In the genomic region with DNA sequence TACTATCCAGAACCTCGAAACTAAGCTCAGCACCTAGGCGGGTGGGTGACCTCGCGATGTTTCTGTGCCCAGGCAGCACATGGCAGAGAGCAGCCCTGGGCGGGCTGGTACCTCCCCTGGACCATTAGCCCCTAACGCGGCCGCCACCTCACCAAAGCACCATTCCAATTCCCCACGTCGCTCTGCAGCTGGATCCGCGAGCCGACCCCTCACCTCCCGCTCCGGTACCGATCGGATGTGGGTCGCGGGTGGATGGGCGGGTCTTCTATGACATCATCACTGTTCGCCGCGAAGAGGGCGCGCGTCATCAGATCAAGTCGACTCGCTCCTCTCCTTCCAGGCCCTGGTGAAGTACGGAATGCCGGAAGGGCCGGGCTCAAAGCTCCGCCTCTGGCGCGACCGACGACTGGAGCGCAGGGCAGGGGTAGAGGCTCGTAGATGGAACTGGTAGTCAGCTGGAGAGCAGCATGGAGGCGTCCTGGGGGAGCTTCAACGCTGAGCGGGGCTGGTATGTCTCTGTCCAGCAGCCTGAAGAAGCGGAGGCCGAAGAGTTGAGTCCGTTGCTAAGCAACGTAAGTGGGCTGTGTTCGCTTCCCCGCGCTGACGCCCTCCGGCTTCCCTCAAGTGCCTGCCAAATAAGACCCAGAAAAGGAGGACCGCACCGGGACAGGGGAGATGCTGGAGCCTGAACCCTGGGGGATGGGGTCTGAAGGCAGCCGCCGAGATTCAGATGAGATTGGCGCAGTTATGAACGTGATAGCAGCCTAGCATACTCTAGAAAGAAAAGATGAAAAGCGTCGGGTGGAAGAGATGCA, we compare ENCODE assay signal across 1 cellular context.
A peak's percentile ranks its signal among the peaks of the same experiment; 100 is the strongest.
TF ChIP-seq lines count a peak whose summit lies in the region.

SLC38A6 (plus strand) TSS at position 435 of the 815 bp plus-strand sequence; CDS start at position 468, 33 bp downstream.
A gene with protein sequence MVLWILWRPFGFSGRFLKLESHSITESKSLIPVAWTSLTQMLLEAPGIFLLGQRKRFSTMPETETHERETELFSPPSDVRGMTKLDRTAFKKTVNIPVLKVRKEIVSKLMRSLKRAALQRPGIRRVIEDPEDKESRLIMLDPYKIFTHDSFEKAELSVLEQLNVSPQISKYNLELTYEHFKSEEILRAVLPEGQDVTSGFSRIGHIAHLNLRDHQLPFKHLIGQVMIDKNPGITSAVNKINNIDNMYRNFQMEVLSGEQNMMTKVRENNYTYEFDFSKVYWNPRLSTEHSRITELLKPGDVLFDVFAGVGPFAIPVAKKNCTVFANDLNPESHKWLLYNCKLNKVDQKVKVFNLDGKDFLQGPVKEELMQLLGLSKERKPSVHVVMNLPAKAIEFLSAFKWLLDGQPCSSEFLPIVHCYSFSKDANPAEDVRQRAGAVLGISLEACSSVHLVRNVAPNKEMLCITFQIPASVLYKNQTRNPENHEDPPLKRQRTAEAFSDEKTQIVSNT (minus strand): TSS at position 269 of the 815 bp plus-strand sequence. CDS start 106 bp downstream, at position 163.

TF ChIP-seq in GM12878, 131 proteins besides CTCF, POLR2A, EP300 and RAD21 (continued from another document):
- TF ChIP-seq IKZF1 (conservative IDR thresholded peaks at IDR 0.05) = peak; percentile 90; the same call in 1 of the 2 replicates
- no peak for TF ChIP-seq MYB (IDR thresholded peaks at IDR 0.05; ENCODE audit: borderline replicate concordance, low read depth, low read length)
- peak; percentile 83; the same call in 1 of the 2 replicates for TF ChIP-seq ATF3 (IDR thresholded peaks at IDR 0.05; ENCODE audit: borderline replicate concordance, extremely low read depth, low read depth, low read length)
- no peak for TF ChIP-seq ZNF622 (IDR thresholded peaks at IDR 0.05)
- TF ChIP-seq CREM (IDR thresholded peaks at IDR 0.05; ENCODE audit: low read depth) = peak; percentile 100
- no peak for TF ChIP-seq CHD1 (IDR thresholded peaks at IDR 0.05; ENCODE audit: low read depth, low read length)
- peak; percentile 77 for TF ChIP-seq POLR2AphosphoS5 (IDR thresholded peaks at IDR 0.05; ENCODE audit: low read length)
- TF ChIP-seq GABPA (IDR thresholded peaks at IDR 0.05; ENCODE audit: low read depth) = peak; percentile 22; the same call in 1 of the 2 replicates
- peak; percentile 41 for TF ChIP-seq SP1 (IDR thresholded peaks at IDR 0.05; ENCODE audit: low read depth, low read length)
- no peak; the same call in 1 of the 2 replicates for TF ChIP-seq RBBP5 (conservative IDR thresholded peaks at IDR 0.05)
- peak; percentile 83; the same call in 1 of the 2 replicates for TF ChIP-seq CBX5 (IDR thresholded peaks at IDR 0.05; ENCODE audit: low read depth)
- no peak for TF ChIP-seq NR2C2 (IDR thresholded peaks at IDR 0.05; ENCODE audit: borderline replicate concordance, control insufficient read depth, insufficient read length, low read depth)
- TF ChIP-seq MTA2 (IDR thresholded peaks at IDR 0.05; ENCODE audit: low read depth) = peak; percentile 57
- 0 out of 2 replicates have a peak, but pooled peaks have one; percentile 37 for TF ChIP-seq BRCA1 (IDR thresholded peaks at IDR 0.05; ENCODE audit: low read depth, low read length)
- TF ChIP-seq, protein P1, sequence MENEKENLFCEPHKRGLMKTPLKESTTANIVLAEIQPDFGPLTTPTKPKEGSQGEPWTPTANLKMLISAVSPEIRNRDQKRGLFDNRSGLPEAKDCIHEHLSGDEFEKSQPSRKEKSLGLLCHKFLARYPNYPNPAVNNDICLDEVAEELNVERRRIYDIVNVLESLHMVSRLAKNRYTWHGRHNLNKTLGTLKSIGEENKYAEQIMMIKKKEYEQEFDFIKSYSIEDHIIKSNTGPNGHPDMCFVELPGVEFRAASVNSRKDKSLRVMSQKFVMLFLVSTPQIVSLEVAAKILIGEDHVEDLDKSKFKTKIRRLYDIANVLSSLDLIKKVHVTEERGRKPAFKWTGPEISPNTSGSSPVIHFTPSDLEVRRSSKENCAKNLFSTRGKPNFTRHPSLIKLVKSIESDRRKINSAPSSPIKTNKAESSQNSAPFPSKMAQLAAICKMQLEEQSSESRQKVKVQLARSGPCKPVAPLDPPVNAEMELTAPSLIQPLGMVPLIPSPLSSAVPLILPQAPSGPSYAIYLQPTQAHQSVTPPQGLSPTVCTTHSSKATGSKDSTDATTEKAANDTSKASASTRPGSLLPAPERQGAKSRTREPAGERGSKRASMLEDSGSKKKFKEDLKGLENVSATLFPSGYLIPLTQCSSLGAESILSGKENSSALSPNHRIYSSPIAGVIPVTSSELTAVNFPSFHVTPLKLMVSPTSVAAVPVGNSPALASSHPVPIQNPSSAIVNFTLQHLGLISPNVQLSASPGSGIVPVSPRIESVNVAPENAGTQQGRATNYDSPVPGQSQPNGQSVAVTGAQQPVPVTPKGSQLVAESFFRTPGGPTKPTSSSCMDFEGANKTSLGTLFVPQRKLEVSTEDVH (IDR thresholded peaks at IDR 0.05; ENCODE audit: low read depth, partially characterized antibody) = peak; percentile 83
- peak; percentile 84 for TF ChIP-seq MYC (IDR thresholded peaks at IDR 0.05; ENCODE audit: insufficient read depth, insufficient read length, insufficient replicate concordance, low read length, severe bottlenecking)
- TF ChIP-seq TBL1XR1 (IDR thresholded peaks at IDR 0.05; ENCODE audit: low read depth, low read length) = 0 out of 2 replicates have a peak, but pooled peaks have one; percentile 47
- no peak for TF ChIP-seq E2F4 (IDR thresholded peaks at IDR 0.05; ENCODE audit: low read depth, low read length)
- TF ChIP-seq BHLHE40 (IDR thresholded peaks at IDR 0.05; ENCODE audit: borderline replicate concordance in 1 of 2, low read depth in 2 of 2, low read length in 1 of 2) = peak; percentile 34 to 46; a peak in 2 of 4 replicates
- peak; percentile 90 for TF ChIP-seq CBFB (IDR thresholded peaks at IDR 0.05; ENCODE audit: low read depth)
- TF ChIP-seq, protein P2, sequence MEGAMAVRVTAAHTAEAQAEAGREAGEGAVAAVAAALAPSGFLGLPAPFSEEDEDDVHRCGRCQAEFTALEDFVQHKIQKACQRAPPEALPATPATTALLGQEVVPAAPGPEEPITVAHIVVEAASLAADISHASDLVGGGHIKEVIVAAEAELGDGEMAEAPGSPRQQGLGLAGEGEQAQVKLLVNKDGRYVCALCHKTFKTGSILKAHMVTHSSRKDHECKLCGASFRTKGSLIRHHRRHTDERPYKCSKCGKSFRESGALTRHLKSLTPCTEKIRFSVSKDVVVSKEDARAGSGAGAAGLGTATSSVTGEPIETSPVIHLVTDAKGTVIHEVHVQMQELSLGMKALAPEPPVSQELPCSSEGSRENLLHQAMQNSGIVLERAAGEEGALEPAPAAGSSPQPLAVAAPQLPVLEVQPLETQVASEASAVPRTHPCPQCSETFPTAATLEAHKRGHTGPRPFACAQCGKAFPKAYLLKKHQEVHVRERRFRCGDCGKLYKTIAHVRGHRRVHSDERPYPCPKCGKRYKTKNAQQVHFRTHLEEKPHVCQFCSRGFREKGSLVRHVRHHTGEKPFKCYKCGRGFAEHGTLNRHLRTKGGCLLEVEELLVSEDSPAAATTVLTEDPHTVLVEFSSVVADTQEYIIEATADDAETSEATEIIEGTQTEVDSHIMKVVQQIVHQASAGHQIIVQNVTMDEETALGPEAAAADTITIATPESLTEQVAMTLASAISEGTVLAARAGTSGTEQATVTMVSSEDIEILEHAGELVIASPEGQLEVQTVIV (IDR thresholded peaks at IDR 0.05; ENCODE audit: borderline replicate concordance, partially characterized antibody) = no peak
- TF ChIP-seq, protein P3, sequence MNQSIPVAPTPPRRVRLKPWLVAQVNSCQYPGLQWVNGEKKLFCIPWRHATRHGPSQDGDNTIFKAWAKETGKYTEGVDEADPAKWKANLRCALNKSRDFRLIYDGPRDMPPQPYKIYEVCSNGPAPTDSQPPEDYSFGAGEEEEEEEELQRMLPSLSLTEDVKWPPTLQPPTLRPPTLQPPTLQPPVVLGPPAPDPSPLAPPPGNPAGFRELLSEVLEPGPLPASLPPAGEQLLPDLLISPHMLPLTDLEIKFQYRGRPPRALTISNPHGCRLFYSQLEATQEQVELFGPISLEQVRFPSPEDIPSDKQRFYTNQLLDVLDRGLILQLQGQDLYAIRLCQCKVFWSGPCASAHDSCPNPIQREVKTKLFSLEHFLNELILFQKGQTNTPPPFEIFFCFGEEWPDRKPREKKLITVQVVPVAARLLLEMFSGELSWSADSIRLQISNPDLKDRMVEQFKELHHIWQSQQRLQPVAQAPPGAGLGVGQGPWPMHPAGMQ (IDR thresholded peaks at IDR 0.05; ENCODE audit: borderline replicate concordance) = no peak
- peak; percentile 75 for TF ChIP-seq GATAD2B (conservative IDR thresholded peaks at IDR 0.05; ENCODE audit: low read depth)
- TF ChIP-seq PAX8 (IDR thresholded peaks at IDR 0.05) = no peak
- TF ChIP-seq, protein P4, sequence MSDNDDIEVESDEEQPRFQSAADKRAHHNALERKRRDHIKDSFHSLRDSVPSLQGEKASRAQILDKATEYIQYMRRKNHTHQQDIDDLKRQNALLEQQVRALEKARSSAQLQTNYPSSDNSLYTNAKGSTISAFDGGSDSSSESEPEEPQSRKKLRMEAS (IDR thresholded peaks at IDR 0.05; ENCODE audit: low read depth, low read length) = no peak; the same call in 1 of the 2 replicates
- TF ChIP-seq PBX3 (IDR thresholded peaks at IDR 0.05; ENCODE audit: insufficient replicate concordance, low read depth, low read length) = no peak
- TF ChIP-seq NFXL1 (IDR thresholded peaks at IDR 0.05; ENCODE audit: borderline replicate concordance) = no peak
- no peak for TF ChIP-seq WRNIP1 (IDR thresholded peaks at IDR 0.05; ENCODE audit: borderline replicate concordance, low read depth, low read length)
- TF ChIP-seq ZSCAN29 (IDR thresholded peaks at IDR 0.05) = no peak
